1 cellular context compared by ENCODE assay signal in the genomic region with DNA sequence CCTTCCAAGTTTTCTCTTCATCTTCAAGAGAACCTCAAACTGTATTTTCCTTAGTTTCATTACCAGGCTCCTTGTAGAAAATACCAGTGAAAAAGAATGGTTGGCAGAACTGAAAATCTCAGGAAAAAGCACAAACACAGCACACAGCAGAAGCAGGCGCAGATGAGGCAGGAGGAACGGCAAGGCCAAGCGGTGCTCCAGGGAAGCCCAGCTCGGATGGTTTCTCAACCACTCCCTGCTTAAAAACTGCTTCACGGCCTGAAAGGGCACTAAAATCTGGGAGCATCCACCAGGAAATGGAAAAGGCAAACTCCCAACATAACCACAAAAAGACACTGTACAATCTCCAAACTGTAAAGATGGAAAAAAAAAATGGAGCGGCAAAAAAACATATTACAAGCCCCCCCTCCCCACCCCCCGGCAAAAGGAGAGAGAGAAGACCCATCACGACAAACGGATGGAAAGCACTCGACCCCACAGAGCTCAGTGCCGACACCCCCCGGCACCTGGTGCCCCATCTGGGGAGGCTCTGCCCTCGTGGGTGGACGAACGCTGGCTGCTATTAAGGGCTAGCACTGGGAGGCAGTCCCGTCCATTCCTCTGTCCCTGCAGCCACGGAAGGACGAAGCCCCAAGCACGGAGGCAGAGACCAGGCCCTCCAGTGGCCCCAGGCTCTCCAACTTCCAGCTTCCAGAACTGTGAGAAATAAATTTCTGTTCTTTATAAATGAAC.
TF ChIP-seq lines count a peak whose summit lies in the region.

No MANE protein-coding gene starts in this region.

TF ChIP-seq in IMR-90, 13 proteins besides CTCF, POLR2A, EP300 and RAD21 (continued from another document):
- TF ChIP-seq FOS (IDR thresholded peaks at IDR 0.05; ENCODE audit: low read depth, low read length), result no peak
